Comparison of ENCODE assay signal across 10 cellular contexts in genomic region chr4:144906181-144906895, GRCh38.
A peak's percentile ranks its signal among the peaks of the same experiment; 100 is the strongest.
DNase-seq lines count a peak whose midpoint lies in the region; ATAC-seq and TF ChIP-seq lines count a peak whose summit lies in the region.
"Had no signal": no experiment of that assay in that cellular context is flagged by ENCODE, and none has a peak within 500 bp of the region (broad histone marks: within the 10 kb centered on the region; RNA-seq: fewer than 3 reads in every experiment).

No MANE protein-coding gene starts in this region.

- no peaks in the 10 kb centered on the region for H3K9me3 Mint-ChIP-seq in activated CD4-positive, alpha-beta T cell treated with anti-CD3 and anti-CD28 coated beads, Interleukin-2, amount 10 ng/mL, durations not matched to agents 7 days and 5 days

- H3K4me1 Mint-ChIP-seq in activated CD4-positive, alpha-beta T cell treated with anti-CD3 and anti-CD28 coated beads, Interleukin-2, amount 10 ng/mL, durations not matched to agents 7 days and 5 days, result no peaks in the 10 kb centered on the region

- POLR2A ChIA-PET in activated CD4-positive, alpha-beta T cell treated with anti-CD3 and anti-CD28 coated beads, Interleukin-2, amount 10 ng/mL, durations not matched to agents 7 days and 5 days (lab: Charles Lee), result no interaction called here

- no peak for DNase-seq in RWPE2 (ENCODE audit: low spot score)
- DNase-seq in medulla oblongata (ENCODE audit: extremely low spot score), result peak; percentile 62
- no peak for DNase-seq in inferior parietal cortex (ENCODE audit: extremely low spot score)
- DNase-seq in activated CD4-positive, alpha-beta T cell treated with anti-CD3 and anti-CD28 coated beads, Interleukin-2, amount 10 ng/mL, durations not matched to agents 7 days and 5 days, result no peak
- DNase-seq in stimulated activated CD4-positive, alpha-beta T cell treated with anti-CD3 and anti-CD28 coated beads, Interleukin-4, amount 100 ng/mL, for 24 hours, result no peak
- DNase-seq: activated CD4-positive, alpha-beta T cell treated with anti-CD3 and anti-CD28 coated beads for 4 hours had no signal

- no peak overlapping the region for H3K4me3 Mint-ChIP-seq in activated CD4-positive, alpha-beta T cell treated with anti-CD3 and anti-CD28 coated beads, Interleukin-2, amount 10 ng/mL, durations not matched to agents 7 days and 5 days

- no peaks in the 10 kb centered on the region for H3K9me3 ChIP-seq in RWPE2 (ENCODE audit: severe bottlenecking)
- H3K9me3 ChIP-seq: Caco-2 had no signal

- CTCF ChIA-PET in activated CD4-positive, alpha-beta T cell treated with anti-CD3 and anti-CD28 coated beads, Interleukin-2, amount 10 ng/mL, durations not matched to agents 7 days and 5 days (lab: Charles Lee), result no interaction called here

- H3K27me3 ChIP-seq in RWPE2 (ENCODE audit: insufficient read depth, poor library complexity, severe bottlenecking), result no peaks in the 10 kb centered on the region

- H3K27me3 Mint-ChIP-seq in activated CD4-positive, alpha-beta T cell treated with anti-CD3 and anti-CD28 coated beads, Interleukin-2, amount 10 ng/mL, durations not matched to agents 7 days and 5 days, result peaks cover 2% of the 10 kb centered on the region

- H3K36me3 Mint-ChIP-seq in activated CD4-positive, alpha-beta T cell treated with anti-CD3 and anti-CD28 coated beads, Interleukin-2, amount 10 ng/mL, durations not matched to agents 7 days and 5 days (ENCODE audit: low read depth), result no peaks in the 10 kb centered on the region

- H3K4me1 ChIP-seq in RWPE2 (ENCODE audit: insufficient read depth, poor library complexity, severe bottlenecking), result no peaks in the 10 kb centered on the region

- TF ChIP-seq CTCF in RWPE2 (IDR thresholded peaks at IDR 0.05; ENCODE audit: poor library complexity, severe bottlenecking), result no peak

- ATAC-seq in GM18858 (IDR thresholded peaks at IDR 0.05; ENCODE audit: unreplicated experiment) (peak; percentile 48), HG02798 (IDR thresholded peaks at IDR 0.05; ENCODE audit: poor library complexity, unreplicated experiment) (peak; percentile 40), RWPE2 (ENCODE audit: low read depth) (peak; percentile 12; the same call in 1 of the 3 replicates)
- ATAC-seq in activated CD4-positive, CD25-positive, alpha-beta regulatory T cell treated with anti-CD3 and anti-CD28 coated beads, Interleukin-2, amount 50 U/mL, for 24 hours, result no peak

- no peak overlapping the region for H3K4me3 ChIP-seq in RWPE2 (ENCODE audit: severe bottlenecking)

- H3K27ac Mint-ChIP-seq in activated CD4-positive, alpha-beta T cell treated with anti-CD3 and anti-CD28 coated beads, Interleukin-2, amount 10 ng/mL, durations not matched to agents 7 days and 5 days, result no peak overlapping the region

- H3K36me3 ChIP-seq in RWPE2 (ENCODE audit: low read depth), result no peaks in the 10 kb centered on the region

- no peak overlapping the region for H3K27ac ChIP-seq in RWPE2 (ENCODE audit: poor library complexity, severe bottlenecking)

Comparison
In these comparisons a context has a peak if more than half of its experiments do, and no peak if none do; other contexts are left out.
1. ATAC-seq: peak in GM18858 (single experiment), HG02798 (single experiment) and RWPE2 (single experiment); none in activated CD4-positive, CD25-positive, alpha-beta regulatory T cell treated with anti-CD3 and anti-CD28 coated beads, Interleukin-2, amount 50 U/mL, for 24 hours (0 of 2).